ENCODE assay signal across 8 cellular contexts in genomic region chr1:18902523-18903312, GRCh38. TPM values are rescaled to one million over a fixed set of nuclear protein-coding genes. Genes with fewer than 3 reads are reported as not detected.
DNase-seq lines count a peak whose midpoint lies in the region; ATAC-seq, FAIRE-seq and TF ChIP-seq lines count a peak whose summit lies in the region.

A gene with protein sequence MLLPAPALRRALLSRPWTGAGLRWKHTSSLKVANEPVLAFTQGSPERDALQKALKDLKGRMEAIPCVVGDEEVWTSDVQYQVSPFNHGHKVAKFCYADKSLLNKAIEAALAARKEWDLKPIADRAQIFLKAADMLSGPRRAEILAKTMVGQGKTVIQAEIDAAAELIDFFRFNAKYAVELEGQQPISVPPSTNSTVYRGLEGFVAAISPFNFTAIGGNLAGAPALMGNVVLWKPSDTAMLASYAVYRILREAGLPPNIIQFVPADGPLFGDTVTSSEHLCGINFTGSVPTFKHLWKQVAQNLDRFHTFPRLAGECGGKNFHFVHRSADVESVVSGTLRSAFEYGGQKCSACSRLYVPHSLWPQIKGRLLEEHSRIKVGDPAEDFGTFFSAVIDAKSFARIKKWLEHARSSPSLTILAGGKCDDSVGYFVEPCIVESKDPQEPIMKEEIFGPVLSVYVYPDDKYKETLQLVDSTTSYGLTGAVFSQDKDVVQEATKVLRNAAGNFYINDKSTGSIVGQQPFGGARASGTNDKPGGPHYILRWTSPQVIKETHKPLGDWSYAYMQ (minus strand): TSS chr1:18902555. CDS start chr1:18902523, 32 bp downstream.

- H3K9me3 Mint-ChIP-seq in CD4-positive, CD25-positive, alpha-beta regulatory T cell, result no peaks in the 10 kb centered on the region
- H3K9me3 Mint-ChIP-seq in activated CD4-positive, alpha-beta memory T cell treated with anti-CD3 and anti-CD28 coated beads, Interleukin-2, amount 10 ng/mL, durations not matched to agents 7 days and 5 days, result no peaks in the 10 kb centered on the region

- no peaks in the 10 kb centered on the region for H3K27me3 ChIP-seq in CD4-positive, CD25-positive, alpha-beta regulatory T cell (ENCODE audit: control insufficient read depth, insufficient read depth, low read length)
- H3K27me3 ChIP-seq in dorsolateral prefrontal cortex (no peaks in the 10 kb centered on the region), HepG2 (ENCODE audit: control insufficient read depth in 1 of 2, insufficient read depth in 2 of 2, low read length in 2 of 2) (no peaks in the 10 kb centered on the region)

- CTCF ChIA-PET in activated CD4-positive, alpha-beta memory T cell treated with anti-CD3 and anti-CD28 coated beads, Interleukin-2, amount 10 ng/mL, durations not matched to agents 7 days and 5 days (lab: Charles Lee), result interaction anchor here (0.9 to 3.8 kb wide), 12 partner anchors 11 to 338 kb away, joined by 3 to 38 read pairs (median 4); partner anchors contain the start of gene IFFO2
- CTCF ChIA-PET in HepG2 (lab: Yijun Ruan, JAX; ENCODE audit: low intra/inter-chr PET ratio, low total read pairs), result interaction anchor here (1.0 to 1.7 kb wide), 2 partner anchors 19 to 167 kb away, joined by 3 to 5 read pairs; no protein-coding TSS in a partner anchor

- DNase-seq in CD4-positive, CD25-positive, alpha-beta regulatory T cell, result peak; percentile 92 to 98 (median 95)
- peak; percentile 82 for DNase-seq in NCI-H774 (lab: John Stamatoyannopoulos, UW)
- DNase-seq in activated CD4-positive, alpha-beta memory T cell treated with anti-CD3 and anti-CD28 coated beads, Interleukin-2, amount 10 ng/mL, durations not matched to agents 7 days and 5 days, result peak; percentile 96
- peak; percentile 94 to 100 (median 98) for DNase-seq in dorsolateral prefrontal cortex
- DNase-seq in HepG2 (ENCODE audit: low spot score), result peak; percentile 98
- DNase-seq in stimulated activated CD4-positive, alpha-beta T cell treated with anti-CD3 and anti-CD28 coated beads, Interleukin-2, amount 100 ng/mL, for 48 hours, result peak; percentile 79 to 82

- 4% methylated on average over 11 of the region's 56 CpGs for WGBS in HepG2 (ENCODE audit: low lambda C conversion rate)

- peak; percentile 98 to 99 for ATAC-seq in CD4-positive, CD25-positive, alpha-beta regulatory T cell (ENCODE audit: low read depth in 2 of 2)
- ATAC-seq in GM19438 (IDR thresholded peaks at IDR 0.05; ENCODE audit: low read depth, unreplicated experiment) (peak; percentile 98), HG03571 (IDR thresholded peaks at IDR 0.05; ENCODE audit: unreplicated experiment) (peak; percentile 96), HepG2 (peak; percentile 89)

- peak within 1 kb of the TSS; percentile 75 for H2AFZ ChIP-seq in HepG2 (ENCODE audit: low read length)

- peaks cover 2% of the 10 kb centered on the region; the same call in 1 of the 2 replicates for H4K20me1 ChIP-seq in HepG2 (ENCODE audit: insufficient read depth, low read length)

- TF ChIP-seq RAD21 in HepG2 (CRISPR knock-in tag; IDR thresholded peaks at IDR 0.05), result 0 out of 2 replicates have a peak, but pooled peaks have one; percentile 7

- POLR2A ChIA-PET in activated CD4-positive, alpha-beta memory T cell treated with anti-CD3 and anti-CD28 coated beads, Interleukin-2, amount 10 ng/mL, durations not matched to agents 7 days and 5 days (lab: Charles Lee), result interaction anchor here (0.6 to 3.0 kb wide), 14 partner anchors 9 to 891 kb away, joined by 3 to 26 read pairs (median 3); partner anchors contain the start of gene IFFO2
- POLR2A ChIA-PET in HepG2 (lab: Yijun Ruan, JAX), result interaction anchor here (0.6 to 3.2 kb wide), 14 partner anchors 9 to 312 kb away, joined by 3 to 13 read pairs (median 4); no protein-coding TSS in a partner anchor

- H3K36me3 ChIP-seq in CD4-positive, CD25-positive, alpha-beta regulatory T cell (ENCODE audit: control insufficient read depth, insufficient read depth, low read length), result peaks cover 13% of the 10 kb centered on the region
- peaks cover 7 to 12% of the 10 kb centered on the region in 2 experiments; a peak in 4 of 5 replicates for H3K36me3 ChIP-seq in HepG2 (replicated peaks in 1 of 2; ENCODE audit: control insufficient read depth in 1 of 2, insufficient read depth in 2 of 2, low read length in 2 of 2)

- no peaks in the 10 kb centered on the region for H3K9me3 ChIP-seq in CD4-positive, CD25-positive, alpha-beta regulatory T cell (ENCODE audit: control insufficient read depth in 2 of 2, low read length in 2 of 2)
- H3K9me3 ChIP-seq in HepG2 (ENCODE audit: low read length), result no peaks in the 10 kb centered on the region

- intact Hi-C loops in dorsolateral prefrontal cortex (cut with DNase I) (loop anchor here (2.0 to 10.0 kb wide), 3 partner anchors 52 to 350 kb away; partner anchors contain the start of genes IFFO2 (in 2 of the 2), EMC1 (in 1 of the 2) and MRTO4 (in 1 of the 2)), HepG2 (cut with micrococcal nuclease; ENCODE audit: unreplicated experiment) (no loop called here)

- BruUV-seq in HepG2 (replicated peaks; lab: Mats Ljungman, UMichigan), result no TSS peak

- H3K27me3 Mint-ChIP-seq in CD4-positive, CD25-positive, alpha-beta regulatory T cell, result no peaks in the 10 kb centered on the region
- H3K27me3 Mint-ChIP-seq in activated CD4-positive, alpha-beta memory T cell treated with anti-CD3 and anti-CD28 coated beads, Interleukin-2, amount 10 ng/mL, durations not matched to agents 7 days and 5 days, result no peaks in the 10 kb centered on the region

- in situ Hi-C loops in HepG2 (cut with HindIII; ENCODE audit: extremely low pct_ligation_motif_present, low pct_unique_long_range_greater_than_20kb), result no loop called here

- H3K4me1 ChIP-seq in CD4-positive, CD25-positive, alpha-beta regulatory T cell (ENCODE audit: control insufficient read depth, insufficient read depth, low read length, poor library complexity, severe bottlenecking), result peaks cover 27% of the 10 kb centered on the region
- peaks cover 45% of the 10 kb centered on the region for H3K4me1 ChIP-seq in HepG2 (ENCODE audit: insufficient read depth, low read length)

- peaks cover 3% of the 10 kb centered on the region for H3K36me3 Mint-ChIP-seq in CD4-positive, CD25-positive, alpha-beta regulatory T cell
- peaks cover 3% of the 10 kb centered on the region for H3K36me3 Mint-ChIP-seq in activated CD4-positive, alpha-beta memory T cell treated with anti-CD3 and anti-CD28 coated beads, Interleukin-2, amount 10 ng/mL, durations not matched to agents 7 days and 5 days (ENCODE audit: low read depth)

- TF ChIP-seq CTCF in dorsolateral prefrontal cortex (IDR thresholded peaks at IDR 0.05 in 54 of 56, conservative IDR thresholded peaks at IDR 0.05 in 2 of 56; ENCODE audit: low read depth in 1 of 56, partially characterized antibody in 56 of 56) (peak in 37 of 56 donors; percentile 7 to 61 (median 32)), HepG2 (CRISPR knock-in tag; IDR thresholded peaks at IDR 0.05) (peak; percentile 47)

- peak within 1 kb of the TSS; percentile 97 for H3K27ac Mint-ChIP-seq in CD4-positive, CD25-positive, alpha-beta regulatory T cell
- H3K27ac Mint-ChIP-seq in activated CD4-positive, alpha-beta memory T cell treated with anti-CD3 and anti-CD28 coated beads, Interleukin-2, amount 10 ng/mL, durations not matched to agents 7 days and 5 days, result peak within 1 kb of the TSS; percentile 86

- TF ChIP-seq POLR2A in HepG2 (IDR thresholded peaks at IDR 0.05; ENCODE audit: insufficient read depth in 1 of 2, low read depth in 2 of 2, low read length in 2 of 2), result peak; percentile 75 to 77

- peaks cover 34% of the 10 kb centered on the region for H3K79me2 ChIP-seq in HepG2 (ENCODE audit: insufficient read depth, low read length)

- peak within 1 kb of the TSS; percentile 84 for H3K4me3 ChIP-seq in CD4-positive, CD25-positive, alpha-beta regulatory T cell (ENCODE audit: low read depth, low read length)
- H3K4me3 ChIP-seq in dorsolateral prefrontal cortex (peak within 1 kb of the TSS; percentile 64 to 99 (median 88)), HepG2 (replicated peaks in 1 of 3; ENCODE audit: insufficient read depth in 1 of 3, low read depth in 2 of 3, low read length in 3 of 3) (peak within 1 kb of the TSS; percentile 81 to 95 (median 94))

- peak within 1 kb of the TSS; percentile 76 for H3K27ac ChIP-seq in CD4-positive, CD25-positive, alpha-beta regulatory T cell (ENCODE audit: insufficient read depth, low read length, poor library complexity, severe bottlenecking)
- H3K27ac ChIP-seq in dorsolateral prefrontal cortex (peak within 1 kb of the TSS; percentile 46 to 98 (median 91)), HepG2 (ENCODE audit: extremely low read length, insufficient read depth, low read length) (peak within 1 kb of the TSS; percentile 95)

- peak within 1 kb of the TSS; percentile 97 for H3K4me2 ChIP-seq in HepG2 (ENCODE audit: low read depth, low read length)

- H3K4me1 Mint-ChIP-seq in CD4-positive, CD25-positive, alpha-beta regulatory T cell, result peaks cover 10 to 50% (median 23%) of the 10 kb centered on the region in 4 donors
- H3K4me1 Mint-ChIP-seq in activated CD4-positive, alpha-beta memory T cell treated with anti-CD3 and anti-CD28 coated beads, Interleukin-2, amount 10 ng/mL, durations not matched to agents 7 days and 5 days, result peaks cover 33% of the 10 kb centered on the region

- H3K4me3 Mint-ChIP-seq in CD4-positive, CD25-positive, alpha-beta regulatory T cell, result peak within 1 kb of the TSS; percentile 89 to 97 (median 93)
- peak within 1 kb of the TSS; percentile 80 for H3K4me3 Mint-ChIP-seq in activated CD4-positive, alpha-beta memory T cell treated with anti-CD3 and anti-CD28 coated beads, Interleukin-2, amount 10 ng/mL, durations not matched to agents 7 days and 5 days

- peak within 1 kb of the TSS; percentile 89 for H3K9ac ChIP-seq in HepG2 (ENCODE audit: insufficient read depth, low read depth, low read length)

- TF ChIP-seq EP300 in HepG2 (IDR thresholded peaks at IDR 0.05; ENCODE audit: low read depth in 2 of 2, low read length in 2 of 2) (no peak), HepG2 (CRISPR knock-in tag; IDR thresholded peaks at IDR 0.05; ENCODE audit: borderline replicate concordance) (no peak)

- FAIRE-seq in HepG2 (lab: Jason Lieb, UNC), result peak; percentile 99

RNA-seq across cellular contexts. Expression of the gene that starts here (rescaled TPM):
- total RNA-seq in CD4-positive, CD25-positive, alpha-beta regulatory T cell, result 1.4 TPM
- polyA plus RNA-seq in CD4-positive, CD25-positive, alpha-beta regulatory T cell, result 1 to 10 TPM; 1.0 to 2.0 (median 1.5) TPM
- 1 to 10 TPM; 3.3 to 3.7 TPM for total RNA-seq in activated CD4-positive, alpha-beta memory T cell treated with anti-CD3 and anti-CD28 coated beads, Interleukin-2, amount 10 ng/mL, durations not matched to agents 7 days and 5 days
- total RNA-seq in dorsolateral prefrontal cortex, result 100 to 1,000 TPM in 1 of 120 experiments, 10 to 100 TPM in 119; 16.8 to 112 (median 40.4) TPM
- total RNA-seq in HepG2 (2016; rRNA removed; fragmentation: Illumina TruSeq; extraction: Trizol), result 58.5 and 76.4 TPM in 2 replicates
- total RNA-seq in HepG2 (2016; cell fraction: cytosol; rRNA removed; fragmentation: Illumina TruSeq; extraction: Trizol; ENCODE audit: low read depth), result 7.2 and 7.7 TPM in 2 replicates
- total RNA-seq in HepG2 (2016; cell fraction: insoluble cytoplasmic fraction; rRNA removed; fragmentation: Illumina TruSeq; extraction: Trizol), result 53.0 and 79.3 TPM in 2 replicates
- 22.0 and 22.8 TPM in 2 replicates for total RNA-seq in HepG2 (2016; cell fraction: membrane; rRNA removed; fragmentation: Illumina TruSeq; extraction: Trizol)
- total RNA-seq in HepG2 (2016; cell fraction: nucleus; rRNA removed; fragmentation: Illumina TruSeq; extraction: Trizol), result 52.1 and 60.8 TPM in 2 replicates
- polyA plus RNA-seq in HepG2 (2011; rRNA removed), result 229 and 240 TPM in 2 replicates
- polyA plus RNA-seq in HepG2 (2011; cell fraction: cytosol; rRNA removed), result 210 and 362 TPM in 2 replicates
- polyA plus RNA-seq in HepG2 (2011; cell fraction: nucleus; rRNA removed), result 328 and 432 TPM in 2 replicates
- 87.2 and 88.3 TPM in 2 replicates for polyA plus RNA-seq in HepG2 (2012)
- 7.1 and 8.1 TPM in 2 replicates for polyA plus RNA-seq in HepG2 (2016; cell fraction: cytosol; fragmentation: Illumina TruSeq; extraction: Trizol; ENCODE audit: low read depth)
- 53.0 and 59.0 TPM in 2 replicates for polyA plus RNA-seq in HepG2 (2016; cell fraction: insoluble cytoplasmic fraction; fragmentation: Illumina TruSeq; extraction: Trizol; ENCODE audit: low read depth)
- 16.0 and 17.1 TPM in 2 replicates for polyA plus RNA-seq in HepG2 (2016; cell fraction: membrane; fragmentation: Illumina TruSeq; extraction: Trizol; ENCODE audit: low read depth)
- 91.4 and 94.6 TPM in 2 replicates for polyA plus RNA-seq in HepG2 (2016; cell fraction: nucleus; fragmentation: Illumina TruSeq; extraction: Trizol; ENCODE audit: insufficient read depth, low read depth)
- 12.3 and 373 TPM in 2 replicates for polyA minus RNA-seq in HepG2 (2011; rRNA and poly(A)+ RNA removed; ENCODE audit: low replicate concordance)
- 140 and 148 TPM in 2 replicates for polyA minus RNA-seq in HepG2 (2011; cell fraction: cytosol; rRNA and poly(A)+ RNA removed)
- 129 and 138 TPM in 2 replicates for polyA minus RNA-seq in HepG2 (2011; cell fraction: nucleus; rRNA and poly(A)+ RNA removed)

Comparison
In these comparisons a context has a peak if more than half of its experiments do, and no peak if none do; other contexts are left out.
1. Peak in every context shown above with its lines: DNase-seq, ATAC-seq, H3K4me3 ChIP-seq and H3K27ac ChIP-seq.